8 cellular contexts compared by ENCODE assay signal in genomic region chr20:50464026-50464724, GRCh38. TPM values are rescaled to one million over a fixed set of nuclear protein-coding genes. Genes with fewer than 3 reads are reported as not detected.
A peak's percentile ranks its signal among the peaks of the same experiment; 100 is the strongest.
DNase-seq lines count a peak whose midpoint lies in the region; ATAC-seq and TF ChIP-seq lines count a peak whose summit lies in the region.

No MANE protein-coding gene starts in this region.

- H3K4me1 ChIP-seq in BE2C: no peaks in the 10 kb centered on the region

- peaks cover 28% of the 10 kb centered on the region for H3K4me1 Mint-ChIP-seq in chondrocyte (ENCODE audit: low read depth)

- intact Hi-C loops in lower leg skin (cut with DNase I; ENCODE audit: low total_unique reads): no loop called here

- TF ChIP-seq POLR2A in lower leg skin (IDR thresholded peaks at IDR 0.05): no peak

- WGBS in lower leg skin, 2 donors: 19 to 22% methylated on average over 21 of the region's 21 CpGs

- peak overlapping the region; percentile 37 for H3K4me3 Mint-ChIP-seq in chondrocyte (ENCODE audit: unreplicated experiment)

- TF ChIP-seq CTCF in BE2C (IDR thresholded peaks at IDR 0.05; ENCODE audit: low read depth, low read length) (peak; percentile 80), chondrocyte (IDR thresholded peaks at IDR 0.05) (peak; percentile 92), lower leg skin (IDR thresholded peaks at IDR 0.05) (peak in 1 of 3 donors; percentile 54)

- no peaks in the 10 kb centered on the region for H3K27me3 Mint-ChIP-seq in chondrocyte (ENCODE audit: low read depth)

- peak overlapping the region; percentile 31; the same call in 1 of the 2 replicates for H3K4me3 ChIP-seq in BE2C (ENCODE audit: low read depth, low read length)
- no peak overlapping the region for H3K4me3 ChIP-seq in lower leg skin (ENCODE audit: low read depth, poor library complexity, severe bottlenecking)

- no peaks in the 10 kb centered on the region for H3K27me3 ChIP-seq in BE2C

- no peaks in the 10 kb centered on the region for H3K9me3 Mint-ChIP-seq in chondrocyte (ENCODE audit: low read depth)

- H3K27ac Mint-ChIP-seq in chondrocyte (ENCODE audit: unreplicated experiment): no peak overlapping the region

- no peaks in the 10 kb centered on the region for H3K36me3 Mint-ChIP-seq in chondrocyte (ENCODE audit: low read depth)

- DNase-seq in BE2C (peak; percentile 65), NCI-H2171 (lab: John Stamatoyannopoulos, UW) (peak; percentile 62), chondrocyte (ENCODE audit: low spot score) (no peak), lower leg skin (ENCODE audit: low spot score in 2 of 2) (peak; percentile 33 to 90)
- DNase-seq in activated CD4-positive, CD25-positive, alpha-beta regulatory T cell treated with anti-CD3 and anti-CD28 coated beads, Interleukin-2, amount 50 U/mL, for 72 hours: peak; percentile 61
- DNase-seq in stimulated activated CD8-positive, alpha-beta memory T cell treated with anti-CD3 and anti-CD28 coated beads, Interleukin-15, amount 100 ng/mL, for 4 hours (ENCODE audit: low read depth in 2 of 2): peak; percentile 27 to 32

- ATAC-seq in GM19452 (IDR thresholded peaks at IDR 0.05; ENCODE audit: unreplicated experiment): peak; percentile 62
- ATAC-seq in GM19467 (IDR thresholded peaks at IDR 0.05; ENCODE audit: unreplicated experiment): no peak

- H3K36me3 ChIP-seq in BE2C: no peaks in the 10 kb centered on the region

- H3K9me3 ChIP-seq in BE2C: no peaks in the 10 kb centered on the region

RNA-seq across cellular contexts. Expression of gene PTPN1, which starts 46.0 kb away (rescaled TPM):
- polyA plus RNA-seq in BE2C (2012; ENCODE audit: insufficient read depth, insufficient read length, low read depth): 58.1 TPM
- 30.3 to 32.4 TPM (median 30.8 TPM) in 3 replicates for total RNA-seq in chondrocyte
- 10 to 100 TPM; 19.1 to 29.8 (median 23.3) TPM for total RNA-seq in lower leg skin
